Comparison of ENCODE assay signal across 8 cellular contexts in the genomic region with DNA sequence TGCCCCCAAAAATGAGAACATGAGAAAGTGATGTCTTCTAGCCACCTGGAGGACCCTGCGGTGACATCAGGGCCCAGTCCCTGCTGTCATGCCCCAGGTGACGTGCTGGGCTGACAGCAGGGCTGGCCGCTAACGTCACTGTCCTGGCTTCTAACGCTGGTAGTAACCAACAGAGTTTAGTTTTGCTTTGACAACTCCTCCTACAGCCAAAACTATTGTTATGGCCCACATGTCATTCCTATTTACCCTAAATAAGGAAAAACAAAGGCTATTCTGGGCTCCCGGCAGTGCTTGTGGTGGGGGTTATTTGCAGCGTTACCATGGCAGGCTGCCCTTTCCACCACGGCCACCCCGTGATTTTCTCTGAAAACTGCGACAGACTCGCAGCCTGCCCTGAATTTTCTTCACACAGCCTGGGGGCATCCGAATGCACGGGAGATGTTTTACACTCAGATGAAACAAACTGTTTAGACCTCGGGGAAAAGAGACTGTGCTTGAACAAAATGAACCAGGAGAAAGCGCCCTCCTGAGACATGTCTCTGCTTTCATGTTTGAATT.
DNase-seq lines count a peak whose midpoint lies in the region; ATAC-seq and TF ChIP-seq lines count a peak whose summit lies in the region.

No MANE protein-coding gene starts in this region.

- no peaks in the 10 kb centered on the region for H3K36me3 Mint-ChIP-seq in memory B cell

- intact Hi-C loops in transverse colon (cut with DNase I; ENCODE audit: low total_unique reads) = no loop called here

- no peaks in the 10 kb centered on the region for H3K27me3 Mint-ChIP-seq in memory B cell

- no peaks in the 10 kb centered on the region for H3K36me3 ChIP-seq in transverse colon

- H3K27ac ChIP-seq in cingulate gyrus (ENCODE audit: low read depth, low read length) (peak overlapping the region; percentile 97), transverse colon (peak overlapping the region; percentile 27 to 65 (median 44))

- H3K4me3 Mint-ChIP-seq in memory B cell = peak overlapping the region; percentile 90

- ATAC-seq in GM19035 (IDR thresholded peaks at IDR 0.05; ENCODE audit: unreplicated experiment) = peak; percentile 33
- peak; percentile 58 for ATAC-seq in memory B cell (ENCODE audit: low read depth)
- ATAC-seq in GM18519 (IDR thresholded peaks at IDR 0.05; ENCODE audit: low FRiP score, unreplicated experiment) = no peak

- H3K27me3 ChIP-seq in transverse colon = no peaks in the 10 kb centered on the region

- peaks cover 62% of the 10 kb centered on the region for H3K4me1 Mint-ChIP-seq in memory B cell

- WGBS in transverse colon (ENCODE audit: low coverage in 1 of 2), 2 donors = 46 to 63% methylated on average over 10 to 15 of the region's 15 CpGs

- H3K9me3 Mint-ChIP-seq in memory B cell = no peaks in the 10 kb centered on the region

- H3K4me1 ChIP-seq in transverse colon = peaks cover 5 to 30% (median 12%) of the 10 kb centered on the region in 4 donors

- in situ Hi-C loops in transverse colon (cut with MboI; ENCODE audit: low pct_ligation_motif_present in 1 of 4, low pct_unique_long_range_greater_than_20kb in 1 of 4, low sequenced_read_pairs in 3 of 4) = no loop called here

- TF ChIP-seq CTCF in AG09309 (IDR thresholded peaks at IDR 0.05; ENCODE audit: control insufficient read depth, insufficient read depth, low read depth, low read length, missing control alignments) (no peak), transverse colon (IDR thresholded peaks at IDR 0.05) (no peak)

- no peak for TF ChIP-seq POLR2A in transverse colon (IDR thresholded peaks at IDR 0.05)

- DNase-seq in AG09309 (ENCODE audit: low read depth) = no peak
- DNase-seq in MV-4-11 (lab: John Stamatoyannopoulos, UW) = peak; percentile 41
- DNase-seq in memory B cell (ENCODE audit: low spot score in 2 of 2) = peak; percentile 64 to 80
- peak; percentile 45 for DNase-seq in transverse colon
- DNase-seq in NCI-H82 treated with DMSO at 0.1 percent for 48 hours (lab: John Stamatoyannopoulos, UW; ENCODE audit: unreplicated experiment) = no peak

- H3K4me3 ChIP-seq in AG09309 (ENCODE audit: control insufficient read depth, low read depth, low read length) (peak overlapping the region; percentile 33), transverse colon (peak overlapping the region in 3 of 4 donors; percentile 9 to 39 (median 20))

- H3K9me3 ChIP-seq in transverse colon = no peaks in the 10 kb centered on the region

- peak overlapping the region; percentile 99 for H3K27ac Mint-ChIP-seq in memory B cell

- TF ChIP-seq EP300 in transverse colon (IDR thresholded peaks at IDR 0.05; ENCODE audit: low read depth) = no peak

Comparison
In these comparisons a context has a peak if more than half of its experiments do, and no peak if none do; other contexts are left out.
1. DNase-seq: peak in MV-4-11 (single experiment), memory B cell (2 of 2) and transverse colon (single experiment); none in AG09309 (single experiment) and NCI-H82 treated with DMSO at 0.1 percent for 48 hours (single experiment).